ENCODE assay signal across 12 cellular contexts in the genomic region with DNA sequence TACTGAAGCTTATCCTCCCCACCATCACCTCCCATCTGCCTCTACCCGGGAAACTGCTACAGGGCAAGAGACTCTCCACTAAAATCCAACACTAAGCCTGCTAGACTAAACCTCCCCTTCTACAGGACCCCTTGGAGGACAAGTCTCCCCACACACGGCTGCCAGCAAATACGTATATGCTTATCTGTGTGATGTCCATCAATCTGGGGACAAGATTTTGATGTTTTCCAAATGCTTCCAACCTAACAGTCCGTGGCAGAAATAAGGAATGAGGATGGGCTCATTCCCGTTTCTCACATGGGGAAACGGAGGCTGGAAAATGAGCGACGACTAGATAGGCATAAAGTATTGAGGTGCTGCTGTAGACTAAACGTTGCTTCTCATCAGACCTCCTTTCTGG. TPM values are rescaled to one million over a fixed set of nuclear protein-coding genes. Genes with fewer than 3 reads are reported as not detected.
DNase-seq lines count a peak whose midpoint lies in the region; ATAC-seq and TF ChIP-seq lines count a peak whose summit lies in the region.
"Had no signal": no experiment of that assay in that cellular context is flagged by ENCODE, and none has a peak within 500 bp of the region (broad histone marks: within the 10 kb centered on the region; RNA-seq: fewer than 3 reads in every experiment).

No MANE protein-coding gene starts in this region.

- H3K9me3 ChIP-seq in SJCRH30 (replicated peaks) = no peaks in the 10 kb centered on the region
- no peaks in the 10 kb centered on the region for H3K9me3 ChIP-seq in gastroesophageal sphincter
- no peaks in the 10 kb centered on the region for H3K9me3 ChIP-seq in trophoblast cell (ENCODE audit: insufficient read depth, low read depth, low read length)

- no peak overlapping the region for H2BK120ac ChIP-seq in trophoblast cell (ENCODE audit: insufficient read depth, low read length, poor library complexity)

- DNase-seq in DMS79 treated with DMSO at 0.1 percent for 48 hours (lab: John Stamatoyannopoulos, UW) (peak; percentile 38), DMS79 (lab: John Stamatoyannopoulos, UW) (no peak), SJCRH30 (no peak), Right ventricle myocardium superior (no peak), DMS153 (lab: John Stamatoyannopoulos, UW) (no peak), trophoblast cell (no peak)
- DNase-seq: HCEC 1CT, hypothalamus, NCI-H1436 treated with DMSO at 0.1 percent for 48 hours had no signal

- H2BK5ac ChIP-seq in trophoblast cell (ENCODE audit: low read depth, low read length, poor library complexity) = no peak overlapping the region

- no peaks in the 10 kb centered on the region for H3K79me1 ChIP-seq in trophoblast cell (ENCODE audit: low read length)

- H3K27ac ChIP-seq in SJCRH30 (no peak overlapping the region), gastroesophageal sphincter (peak overlapping the region in 3 of 4 donors; percentile 43 to 67 (median 45)), skin epidermis (peak overlapping the region in 2 of 21 experiments; percentile 29 to 72), trophoblast cell (ENCODE audit: low read depth, low read length) (no peak overlapping the region)
- H3K27ac ChIP-seq: 22Rv1 had no signal

- H3K36me3 ChIP-seq in SJCRH30 (no peaks in the 10 kb centered on the region), gastroesophageal sphincter (no peaks in the 10 kb centered on the region), trophoblast cell (ENCODE audit: control insufficient read depth in 1 of 2, insufficient read depth in 2 of 2, low read length in 2 of 2) (no peaks in the 10 kb centered on the region)

- intact Hi-C loops in Right ventricle myocardium superior (cut with DNase I) = no loop called here

- TF ChIP-seq EP300 in gastroesophageal sphincter (IDR thresholded peaks at IDR 0.05) = no peak

- no peak overlapping the region for H3K4ac ChIP-seq in trophoblast cell (ENCODE audit: low read depth, low read length)

- no peak overlapping the region for H4K8ac ChIP-seq in trophoblast cell (ENCODE audit: low read depth, low read length)

- H3K4me1 ChIP-seq in SJCRH30 (0 out of 2 replicates have a peak, but pooled peaks cover 3% of the 10 kb centered on the region), gastroesophageal sphincter (peaks cover 0 to 18% (median 10%) of the 10 kb centered on the region in 3 donors), trophoblast cell (ENCODE audit: control insufficient read depth in 1 of 2, insufficient read depth in 2 of 2, low read length in 2 of 2) (peaks cover 10 to 17% of the 10 kb centered on the region in 2 experiments)

- H3K14ac ChIP-seq in trophoblast cell (ENCODE audit: low read length) = no peak overlapping the region

- H3K27me3 ChIP-seq in SJCRH30 (no peaks in the 10 kb centered on the region), gastroesophageal sphincter (peaks cover 57% of the 10 kb centered on the region), trophoblast cell (ENCODE audit: insufficient read depth, low read length) (peaks cover 2% of the 10 kb centered on the region)

- no peak overlapping the region for H3K23ac ChIP-seq in trophoblast cell (ENCODE audit: low read length)

- H3K79me2 ChIP-seq in trophoblast cell (ENCODE audit: control insufficient read depth, insufficient read depth, low read length, poor library complexity) = peaks cover 2% of the 10 kb centered on the region

- H3K9ac ChIP-seq in trophoblast cell (ENCODE audit: low read length) = no peak overlapping the region

- no peak overlapping the region for H2BK12ac ChIP-seq in trophoblast cell (ENCODE audit: low read length)

- no peak overlapping the region for H4K12ac ChIP-seq in trophoblast cell (ENCODE audit: low read depth, low read length)

- H3K18ac ChIP-seq in trophoblast cell (ENCODE audit: low read length) = no peak overlapping the region

- no peak overlapping the region for H2AK5ac ChIP-seq in trophoblast cell (ENCODE audit: low read length)

- no peak overlapping the region for H2AFZ ChIP-seq in trophoblast cell (ENCODE audit: insufficient read depth, low read length, poor library complexity)

- no peak for TF ChIP-seq POLR2A in gastroesophageal sphincter (IDR thresholded peaks at IDR 0.05)

- no peak overlapping the region for H4K91ac ChIP-seq in trophoblast cell (ENCODE audit: low read depth, low read length)

- no peak for TF ChIP-seq CTCF in gastroesophageal sphincter (IDR thresholded peaks at IDR 0.05)

- WGBS in gastroesophageal sphincter (ENCODE audit: low coverage in 1 of 2), 2 donors = 57% methylated on average over 9 of the region's 9 CpGs; no CpG with 5 or more reads in 1 of the 2 donors
- no CpG with 5 or more reads among the region's 9 CpGs for WGBS in trophoblast cell (ENCODE audit: extremely low coverage, insufficient coverage, insufficient read length)

- H3K4me3 ChIP-seq in SJCRH30 (peak overlapping the region; percentile 59; the same call in 1 of the 2 replicates), gastroesophageal sphincter (peak overlapping the region in 1 of 2 donors; percentile 59), skin epidermis (peak overlapping the region; percentile 34 to 55 (median 43)), trophoblast cell (ENCODE audit: low read depth, low read length) (no peak overlapping the region)

- ATAC-seq in gastroesophageal sphincter (no peak), Right ventricle myocardium superior (ENCODE audit: poor library complexity) (no peak)

- H3K4me2 ChIP-seq in trophoblast cell (ENCODE audit: low read length) = no peak overlapping the region

RNA-seq across cellular contexts. Expression of gene KCNK5, which starts 1.8 kb away (rescaled TPM):
- total RNA-seq in SJCRH30 (2014; rRNA removed; shearing (Covaris generic)) = 9.5 and 9.7 TPM in 2 replicates
- total RNA-seq in gastroesophageal sphincter (10 to 100 TPM in 1 of 4 donors, 1 to 10 TPM in 3; 7.3 to 11.5 (median 8.0) TPM), Right ventricle myocardium superior (0.65 TPM)
- 0.89 and 1.0 TPM in 2 replicates for polyA plus RNA-seq in trophoblast cell (2013)

Comparison
In these comparisons a context has a peak if more than half of its experiments do, and no peak if none do; other contexts are left out.
1. H3K27ac ChIP-seq: peak in gastroesophageal sphincter (3 of 4); none in SJCRH30 (single experiment) and trophoblast cell (single experiment).